Comparison of ENCODE assay signal across 8 cellular contexts in genomic region chr1:200258447-200259375, GRCh38.
DNase-seq lines count a peak whose midpoint lies in the region; ATAC-seq and TF ChIP-seq lines count a peak whose summit lies in the region.

No MANE protein-coding gene starts in this region.

- H3K27me3 ChIP-seq in OCI-LY1 (ENCODE audit: insufficient read depth, low read length) (no peaks in the 10 kb centered on the region), esophagus muscularis mucosa (no peaks in the 10 kb centered on the region)

- H4K20me1 ChIP-seq in OCI-LY1 (ENCODE audit: insufficient read depth, low read length), result no peaks in the 10 kb centered on the region

- TF ChIP-seq CTCF in OCI-LY1 (IDR thresholded peaks at IDR 0.05; ENCODE audit: low read length), result peak; percentile 58; the same call in 1 of the 2 replicates
- TF ChIP-seq CTCF in esophagus muscularis mucosa (IDR thresholded peaks at IDR 0.05), result peak in 1 of 3 experiments; percentile 26

- no peak for TF ChIP-seq POLR2A in esophagus muscularis mucosa (IDR thresholded peaks at IDR 0.05; ENCODE audit: low read depth)

- 91% methylated on average over 10 of the region's 10 CpGs for WGBS in esophagus muscularis mucosa

- no peak for TF ChIP-seq EP300 in esophagus muscularis mucosa (IDR thresholded peaks at IDR 0.05)

- no peak overlapping the region for H3K4me2 ChIP-seq in OCI-LY1 (ENCODE audit: low read length)

- intact Hi-C loops in esophagus muscularis mucosa (cut with DNase I), result no loop called here

- H3F3A ChIP-seq in OCI-LY1 (ENCODE audit: insufficient read depth, low read length), result no peaks in the 10 kb centered on the region

- H2AFZ ChIP-seq in OCI-LY1 (ENCODE audit: low read length), result no peak overlapping the region

- H3K27ac ChIP-seq in OCI-LY1 (ENCODE audit: low read depth, low read length, poor library complexity, severe bottlenecking) (no peak overlapping the region), esophagus muscularis mucosa (replicated peaks in 1 of 4) (no peak overlapping the region)

- H3K9ac ChIP-seq in OCI-LY1 (ENCODE audit: low read length), result no peak overlapping the region

- DNase-seq in EH (ENCODE audit: low read depth), result peak; percentile 33
- peak; percentile 42 for DNase-seq in esophagus muscularis mucosa (ENCODE audit: extremely low spot score)
- DNase-seq in NCI-H146 treated with DMSO at 0.1 percent for 48 hours (lab: John Stamatoyannopoulos, UW; ENCODE audit: unreplicated experiment), result no peak
- no peak for DNase-seq in KG1 (lab: John Stamatoyannopoulos, UW)
- DNase-seq in foreskin melanocyte, result no peak

- ATAC-seq in GM21723 (IDR thresholded peaks at IDR 0.05; ENCODE audit: unreplicated experiment) (peak; percentile 38), HG03095 (IDR thresholded peaks at IDR 0.05; ENCODE audit: unreplicated experiment) (no peak)

- no peaks in the 10 kb centered on the region for H3K4me1 ChIP-seq in OCI-LY1 (ENCODE audit: insufficient read depth, low read length, severe bottlenecking)
- no peaks in the 10 kb centered on the region for H3K4me1 ChIP-seq in esophagus muscularis mucosa

- H3K79me2 ChIP-seq in OCI-LY1 (ENCODE audit: insufficient read depth, low read length), result no peaks in the 10 kb centered on the region

- no peaks in the 10 kb centered on the region for H3K36me3 ChIP-seq in OCI-LY1 (ENCODE audit: insufficient read depth, low read length)
- H3K36me3 ChIP-seq in esophagus muscularis mucosa, result no peaks in the 10 kb centered on the region

- H3K4me3 ChIP-seq in OCI-LY1 (ENCODE audit: low read depth, low read length, poor library complexity, severe bottlenecking) (no peak overlapping the region), esophagus muscularis mucosa (no peak overlapping the region)

- H3K9me3 ChIP-seq in OCI-LY1 (ENCODE audit: low read length) (no peaks in the 10 kb centered on the region), esophagus muscularis mucosa (no peaks in the 10 kb centered on the region)

- H3K9me2 ChIP-seq in OCI-LY1 (ENCODE audit: low read depth, low read length), result no peaks in the 10 kb centered on the region

Comparison
In these comparisons a context has a peak if more than half of its experiments do, and no peak if none do; other contexts are left out.
1. DNase-seq: peak in EH (single experiment) and esophagus muscularis mucosa (single experiment); none in NCI-H146 treated with DMSO at 0.1 percent for 48 hours (single experiment), KG1 (single experiment) and foreskin melanocyte (single experiment).